16 cellular contexts compared by ENCODE assay signal in the genomic region with DNA sequence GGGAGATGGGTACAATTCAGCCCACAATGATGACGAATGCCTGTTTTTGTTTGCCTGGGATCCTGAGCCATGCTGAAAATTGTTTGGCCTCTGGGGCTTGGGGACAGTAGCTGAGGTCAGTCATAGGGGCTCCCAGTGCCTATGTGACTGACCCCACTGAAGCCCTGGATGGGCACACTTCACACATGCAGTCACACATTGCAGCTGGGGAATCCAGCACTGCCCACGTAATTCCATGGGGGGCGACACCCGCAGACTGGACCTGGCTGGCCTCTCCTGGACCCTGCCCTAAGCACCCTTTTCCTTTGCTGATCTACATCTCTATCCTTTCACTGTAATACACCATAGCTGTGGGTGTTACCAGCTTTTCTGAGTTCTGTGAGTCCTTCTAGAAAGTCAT.
DNase-seq lines count a peak whose midpoint lies in the region; ATAC-seq, FAIRE-seq and TF ChIP-seq lines count a peak whose summit lies in the region.
"Had no signal": no experiment of that assay in that cellular context is flagged by ENCODE, and none has a peak within 500 bp of the region (broad histone marks: within the 10 kb centered on the region; RNA-seq: fewer than 3 reads in every experiment).

No MANE protein-coding gene starts in this region.

- TF ChIP-seq POLR2A in HepG2 (IDR thresholded peaks at IDR 0.05; ENCODE audit: insufficient read depth in 1 of 2, low read depth in 2 of 2, low read length in 2 of 2) (no peak), erythroblast (IDR thresholded peaks at IDR 0.05; ENCODE audit: low read length) (no peak)

- no peaks in the 10 kb centered on the region for H3K9me2 ChIP-seq in PC-3 (replicated peaks; ENCODE audit: low read length)

- CTCF ChIA-PET in HepG2 (lab: Yijun Ruan, JAX; ENCODE audit: low intra/inter-chr PET ratio, low total read pairs) = no interaction called here
- CTCF ChIA-PET in PC-3 (lab: Charles Lee) = no interaction called here

- in situ Hi-C loops in HepG2 (cut with HindIII; ENCODE audit: extremely low pct_ligation_motif_present, low pct_unique_long_range_greater_than_20kb) = no loop called here

- no peaks in the 10 kb centered on the region for H3K9me3 ChIP-seq in HepG2 (ENCODE audit: low read length)
- H3K9me3 ChIP-seq in osteoblast (ENCODE audit: low read depth, low read length) = no peaks in the 10 kb centered on the region
- no peaks in the 10 kb centered on the region for H3K9me3 ChIP-seq in aorta (ENCODE audit: control insufficient read depth, low read length)
- H3K9me3 ChIP-seq in PC-3 (ENCODE audit: low read length) = no peaks in the 10 kb centered on the region
- H3K9me3 ChIP-seq: HAP-1 had no signal

- POLR2A ChIA-PET in HepG2 (lab: Yijun Ruan, JAX) (no interaction called here), PC-3 (lab: Charles Lee; ENCODE audit: unreplicated experiment) (no interaction called here)

- H3K27me3 ChIP-seq in HepG2 (ENCODE audit: control insufficient read depth in 1 of 2, insufficient read depth in 2 of 2, low read length in 2 of 2) (peaks cover 2 to 20% of the 10 kb centered on the region in 2 experiments), osteoblast (ENCODE audit: insufficient read depth, low read length) (no peaks in the 10 kb centered on the region), aorta (ENCODE audit: control insufficient read depth in 1 of 2, insufficient read depth in 2 of 2, low read length in 1 of 2) (no peaks in the 10 kb centered on the region), PC-3 (ENCODE audit: low read length) (peaks cover 19% of the 10 kb centered on the region; the same call in 1 of the 2 replicates)
- H3K27me3 ChIP-seq: BLaER1 had no signal

- no peaks in the 10 kb centered on the region for H4K20me1 ChIP-seq in HepG2 (ENCODE audit: insufficient read depth, low read length)
- no peaks in the 10 kb centered on the region for H4K20me1 ChIP-seq in osteoblast (ENCODE audit: insufficient read depth, low read length)
- no peaks in the 10 kb centered on the region for H4K20me1 ChIP-seq in PC-3 (ENCODE audit: low read length)
- H4K20me1 ChIP-seq: BLaER1 had no signal

- no peak for TF ChIP-seq RAD21 in HepG2 (CRISPR knock-in tag; IDR thresholded peaks at IDR 0.05)

- H3K4me3 ChIP-seq in HepG2 (replicated peaks in 1 of 3; ENCODE audit: insufficient read depth in 1 of 3, low read depth in 2 of 3, low read length in 3 of 3) = no peak overlapping the region
- no peak overlapping the region for H3K4me3 ChIP-seq in osteoblast (ENCODE audit: insufficient read depth, low read length)
- H3K4me3 ChIP-seq in aorta (ENCODE audit: low read length in 2 of 2) = no peak overlapping the region
- H3K4me3 ChIP-seq in PC-3 (ENCODE audit: low read length) = no peak overlapping the region
- H3K4me3 ChIP-seq: BLaER1, HAP-1 had no signal

- H3K79me2 ChIP-seq in HepG2 (ENCODE audit: insufficient read depth, low read length) = no peaks in the 10 kb centered on the region
- H3K79me2 ChIP-seq in osteoblast (ENCODE audit: insufficient read depth, low read length) = no peaks in the 10 kb centered on the region
- no peaks in the 10 kb centered on the region for H3K79me2 ChIP-seq in PC-3 (ENCODE audit: low read length)

- TF ChIP-seq CTCF in HepG2 (CRISPR knock-in tag; IDR thresholded peaks at IDR 0.05) (no peak), osteoblast (IDR thresholded peaks at IDR 0.05; ENCODE audit: extremely low read depth, low read depth, low read length) (no peak), PC-3 (conservative IDR thresholded peaks at IDR 0.05; ENCODE audit: low read depth, low read length) (no peak)

- H2AFZ ChIP-seq in HepG2 (ENCODE audit: low read length) = no peak overlapping the region
- no peak overlapping the region for H2AFZ ChIP-seq in osteoblast (ENCODE audit: low read length)
- no peak overlapping the region for H2AFZ ChIP-seq in PC-3 (ENCODE audit: low read length)

- intact Hi-C loops in left ventricle myocardium superior (cut with micrococcal nuclease) (no loop called here), Right ventricle myocardium superior (cut with DNase I) (no loop called here), HepG2 (cut with micrococcal nuclease; ENCODE audit: unreplicated experiment) (loop anchor here (5.0 kb wide), 1 partner anchor 292 kb away; no protein-coding TSS in a partner anchor), aorta (cut with DNase I) (no loop called here), PC-3 (cut with micrococcal nuclease) (no loop called here)

- no peak for ATAC-seq in left ventricle myocardium superior
- ATAC-seq in Right ventricle myocardium superior (ENCODE audit: poor library complexity) = no peak
- no peak for ATAC-seq in HepG2
- no peak for ATAC-seq in aorta (ENCODE audit: low FRiP score)
- no peak for ATAC-seq in PC-3
- ATAC-seq: CD8-positive, alpha-beta T cell had no signal

- DNase-seq in left ventricle myocardium superior (peak; percentile 6), Right ventricle myocardium superior (no peak), HepG2 (ENCODE audit: low spot score) (no peak), osteoblast (ENCODE audit: insufficient read length, low spot score, missing footprints) (peak; percentile 41), aorta (peak; percentile 8 to 36), erythroblast (lab: John Stamatoyannopoulos, UW) (no peak), NCI-H524 (lab: John Stamatoyannopoulos, UW) (no peak), PC-3 (no peak)
- DNase-seq: 8988T; Calu3; CD8-positive, alpha-beta T cell; DMS79 treated with DMSO at 0.1 percent for 48 hours; GF-D8 had no signal

- H3F3A ChIP-seq in PC-3 (ENCODE audit: low read length, unreplicated experiment) = no peaks in the 10 kb centered on the region

- H3K4me2 ChIP-seq in HepG2 (ENCODE audit: low read depth, low read length) = no peak overlapping the region
- H3K4me2 ChIP-seq in osteoblast (ENCODE audit: insufficient read depth, low read length) = no peak overlapping the region
- no peak overlapping the region for H3K4me2 ChIP-seq in PC-3 (ENCODE audit: low read length)
- H3K4me2 ChIP-seq: BLaER1 had no signal

- BruUV-seq in HepG2 (replicated peaks; lab: Mats Ljungman, UMichigan) (no TSS peak), PC-3 (replicated peaks; lab: Mats Ljungman, UMichigan) (no TSS peak)

- H3K9ac ChIP-seq in HepG2 (ENCODE audit: insufficient read depth, low read depth, low read length) = no peak overlapping the region
- H3K9ac ChIP-seq in PC-3 (ENCODE audit: low read length) = no peak overlapping the region
- H3K9ac ChIP-seq: BLaER1 had no signal

- TF ChIP-seq EP300 in HepG2 (IDR thresholded peaks at IDR 0.05; ENCODE audit: low read depth in 2 of 2, low read length in 2 of 2) (no peak), HepG2 (CRISPR knock-in tag; IDR thresholded peaks at IDR 0.05; ENCODE audit: borderline replicate concordance) (no peak)

- 13% methylated on average over 4 of the region's 4 CpGs for WGBS in HepG2 (ENCODE audit: low lambda C conversion rate)
- WGBS in aorta, 2 donors = 95 to 98% methylated on average over 4 of the region's 4 CpGs

- H3K27ac ChIP-seq in HepG2 (ENCODE audit: extremely low read length, insufficient read depth, low read length) (no peak overlapping the region), osteoblast (ENCODE audit: low read depth, low read length) (no peak overlapping the region), aorta (ENCODE audit: low read depth in 1 of 2, low read length in 2 of 2) (no peak overlapping the region), PC-3 (ENCODE audit: low read length) (no peak overlapping the region)
- H3K27ac ChIP-seq: BLaER1, HL-60 had no signal

- no peaks in the 10 kb centered on the region for H3K36me3 ChIP-seq in HepG2 (replicated peaks in 1 of 2; ENCODE audit: control insufficient read depth in 1 of 2, insufficient read depth in 2 of 2, low read length in 2 of 2)
- no peaks in the 10 kb centered on the region for H3K36me3 ChIP-seq in osteoblast (ENCODE audit: insufficient read depth, low read length)
- H3K36me3 ChIP-seq in aorta (ENCODE audit: control insufficient read depth in 1 of 2, insufficient read depth in 2 of 2, low read length in 1 of 2) = no peaks in the 10 kb centered on the region
- H3K36me3 ChIP-seq in PC-3 (ENCODE audit: low read depth, low read length) = no peaks in the 10 kb centered on the region
- H3K36me3 ChIP-seq: BLaER1, HAP-1 had no signal

- FAIRE-seq in HepG2 (lab: Jason Lieb, UNC) = no peak

- no peaks in the 10 kb centered on the region for H3K4me1 ChIP-seq in HepG2 (ENCODE audit: insufficient read depth, low read length)
- no peaks in the 10 kb centered on the region for H3K4me1 ChIP-seq in osteoblast (ENCODE audit: insufficient read depth, low read length)
- H3K4me1 ChIP-seq in aorta (ENCODE audit: control insufficient read depth in 1 of 2, insufficient read depth in 2 of 2, low read length in 2 of 2) = no peaks in the 10 kb centered on the region
- H3K4me1 ChIP-seq in PC-3 (ENCODE audit: insufficient read depth, low read length) = no peaks in the 10 kb centered on the region
- H3K4me1 ChIP-seq: BLaER1, HAP-1 had no signal

TF ChIP-seq in HepG2, 621 proteins besides CTCF, POLR2A, EP300 and RAD21 (continues in another document):
- TF ChIP-seq PRPF4 (IDR thresholded peaks at IDR 0.05; ENCODE audit: low read depth, low read length, poor library complexity, severe bottlenecking) (no peak), PCBP1 (IDR thresholded peaks at IDR 0.05; ENCODE audit: borderline replicate concordance, low read depth, low read length) (no peak), SNAPC2 (CRISPR knock-in tag; IDR thresholded peaks at IDR 0.05) (no peak), MYNN (CRISPR knock-in tag; IDR thresholded peaks at IDR 0.05; ENCODE audit: low read depth) (no peak)
- TF ChIP-seq, protein P1, sequence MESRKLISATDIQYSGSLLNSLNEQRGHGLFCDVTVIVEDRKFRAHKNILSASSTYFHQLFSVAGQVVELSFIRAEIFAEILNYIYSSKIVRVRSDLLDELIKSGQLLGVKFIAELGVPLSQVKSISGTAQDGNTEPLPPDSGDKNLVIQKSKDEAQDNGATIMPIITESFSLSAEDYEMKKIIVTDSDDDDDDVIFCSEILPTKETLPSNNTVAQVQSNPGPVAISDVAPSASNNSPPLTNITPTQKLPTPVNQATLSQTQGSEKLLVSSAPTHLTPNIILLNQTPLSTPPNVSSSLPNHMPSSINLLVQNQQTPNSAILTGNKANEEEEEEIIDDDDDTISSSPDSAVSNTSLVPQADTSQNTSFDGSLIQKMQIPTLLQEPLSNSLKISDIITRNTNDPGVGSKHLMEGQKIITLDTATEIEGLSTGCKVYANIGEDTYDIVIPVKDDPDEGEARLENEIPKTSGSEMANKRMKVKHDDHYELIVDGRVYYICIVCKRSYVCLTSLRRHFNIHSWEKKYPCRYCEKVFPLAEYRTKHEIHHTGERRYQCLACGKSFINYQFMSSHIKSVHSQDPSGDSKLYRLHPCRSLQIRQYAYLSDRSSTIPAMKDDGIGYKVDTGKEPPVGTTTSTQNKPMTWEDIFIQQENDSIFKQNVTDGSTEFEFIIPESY (CRISPR knock-in tag; IDR thresholded peaks at IDR 0.05) = no peak

Comparison
In these comparisons a context has a peak if more than half of its experiments do, and no peak if none do; other contexts are left out.
1. DNase-seq: peak in left ventricle myocardium superior (single experiment), osteoblast (single experiment) and aorta (2 of 2); none in Right ventricle myocardium superior (single experiment), HepG2 (single experiment), erythroblast (0 of 2), NCI-H524 (0 of 2) and PC-3 (single experiment).